8 cellular contexts compared by ENCODE assay signal in the genomic region with DNA sequence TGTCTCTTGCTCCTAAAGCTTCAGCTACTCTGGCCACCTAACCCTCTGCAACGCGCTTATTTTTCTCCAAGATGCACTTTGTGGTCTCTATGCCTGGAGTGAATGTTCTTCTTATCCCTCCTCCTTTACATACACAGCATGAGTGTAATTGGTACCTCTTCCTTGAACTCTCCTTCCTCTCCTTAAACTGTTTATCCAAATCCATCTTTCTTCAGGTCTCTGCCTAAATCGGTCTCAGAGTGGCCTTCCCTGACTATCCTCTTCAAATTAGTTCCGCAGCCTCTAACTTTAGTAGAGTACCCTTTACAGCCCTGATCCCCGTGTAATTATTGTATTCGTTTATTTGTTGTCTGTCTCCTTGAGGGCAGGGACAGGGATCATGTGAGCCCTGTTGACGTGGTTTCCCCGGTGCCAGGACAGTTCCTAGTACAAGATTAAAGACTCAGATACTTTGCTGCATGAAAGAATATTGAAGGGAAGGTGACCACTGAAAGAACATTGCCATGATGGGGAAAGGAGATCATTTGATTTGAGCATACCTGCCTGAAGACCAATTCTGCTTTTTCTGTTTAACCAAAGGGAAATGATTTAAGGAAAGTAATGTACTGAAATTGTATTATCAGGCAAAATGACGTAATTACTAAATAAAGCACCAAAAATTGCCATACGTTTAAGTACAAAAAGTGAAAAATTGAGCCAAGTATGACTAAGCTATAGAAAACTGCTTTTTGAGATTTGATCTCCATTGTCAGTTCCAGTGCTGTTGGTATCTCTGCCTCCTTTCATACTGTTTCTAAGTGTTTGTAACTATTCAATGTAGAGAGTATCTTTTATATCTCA. TPM values are rescaled to one million over a fixed set of nuclear protein-coding genes. Genes with fewer than 3 reads are reported as not detected.
DNase-seq lines count a peak whose midpoint lies in the region; ATAC-seq and TF ChIP-seq lines count a peak whose summit lies in the region.

No MANE protein-coding gene starts in this region.

- peaks cover 40% of the 10 kb centered on the region for H3K4me1 Mint-ChIP-seq in chondrocyte (ENCODE audit: low read depth)

- H3K4me2 ChIP-seq in OCI-LY7 (ENCODE audit: low read length) = peak overlapping the region; percentile 82
- peak overlapping the region; percentile 60 for H3K4me2 ChIP-seq in mesenchymal stem cell (ENCODE audit: low read length, poor library complexity, severe bottlenecking)

- H3K27ac ChIP-seq in OCI-LY7 (ENCODE audit: low read depth, low read length, poor library complexity, severe bottlenecking) (peak overlapping the region; percentile 89), mesenchymal stem cell (ENCODE audit: low read length, poor library complexity, severe bottlenecking) (peak overlapping the region; percentile 81), upper lobe of right lung (peak overlapping the region; percentile 90)

- H3K27me3 Mint-ChIP-seq in chondrocyte (ENCODE audit: low read depth) = no peaks in the 10 kb centered on the region

- H2AFZ ChIP-seq in OCI-LY7 (ENCODE audit: low read length) (no peak overlapping the region), mesenchymal stem cell (ENCODE audit: low read depth, low read length) (no peak overlapping the region)

- peaks cover 2% of the 10 kb centered on the region for H3K36me3 Mint-ChIP-seq in chondrocyte (ENCODE audit: low read depth)

- H3K27me3 ChIP-seq in mesenchymal stem cell (ENCODE audit: control insufficient read depth in 1 of 2, insufficient read depth in 1 of 2, low read length in 2 of 2) = no peaks in the 10 kb centered on the region
- H3K27me3 ChIP-seq in upper lobe of right lung = no peaks in the 10 kb centered on the region

- peak overlapping the region; percentile 100 for H3K9ac ChIP-seq in mesenchymal stem cell (ENCODE audit: low read length)

- no peak overlapping the region for H3K18ac ChIP-seq in mesenchymal stem cell (ENCODE audit: low read depth in 1 of 2, low read length in 2 of 2)

- H3K9me3 ChIP-seq in OCI-LY7 (ENCODE audit: low read length) (no peaks in the 10 kb centered on the region), mesenchymal stem cell (ENCODE audit: control insufficient read depth, low read length) (no peaks in the 10 kb centered on the region), upper lobe of right lung (no peaks in the 10 kb centered on the region)

- no peak for TF ChIP-seq CTCF in OCI-LY7 (conservative IDR thresholded peaks at IDR 0.05; ENCODE audit: low read length)
- TF ChIP-seq CTCF in chondrocyte (IDR thresholded peaks at IDR 0.05) = no peak
- TF ChIP-seq CTCF in upper lobe of right lung (IDR thresholded peaks at IDR 0.05) = no peak

- H3K4ac ChIP-seq in mesenchymal stem cell (ENCODE audit: low read depth in 1 of 2, low read length in 2 of 2) = peak overlapping the region in 1 of 2 experiments; percentile 64

- peak overlapping the region; percentile 99 for H3K4me3 Mint-ChIP-seq in chondrocyte (ENCODE audit: unreplicated experiment)

- TSS peak; percentile 66 for BruUV-seq in OCI-LY7 (replicated peaks; lab: Mats Ljungman, UMichigan)

- no peak overlapping the region for H3K23ac ChIP-seq in mesenchymal stem cell (ENCODE audit: low read length in 2 of 2)

- CTCF ChIA-PET in OCI-LY7 (lab: Charles Lee; ENCODE audit: unreplicated experiment) = no interaction called here

- H3K36me3 ChIP-seq in OCI-LY7 (ENCODE audit: insufficient read depth, low read length) (peaks cover 71% of the 10 kb centered on the region), mesenchymal stem cell (ENCODE audit: control insufficient read depth in 1 of 2, insufficient read depth in 2 of 2, low read depth in 1 of 2, low read length in 2 of 2) (peaks cover 5 to 31% of the 10 kb centered on the region in 2 experiments), upper lobe of right lung (peaks cover 22% of the 10 kb centered on the region)

- POLR2A ChIA-PET in OCI-LY7 (lab: Charles Lee) = interaction anchor here (0.6 to 1.8 kb wide), 6 partner anchors 11 to 101 kb away, joined by 3 to 5 read pairs (median 4); a partner anchor contains a TSS

- H2BK12ac ChIP-seq in mesenchymal stem cell (ENCODE audit: low read length in 2 of 2) = no peak overlapping the region

- no peak overlapping the region for H2AK5ac ChIP-seq in mesenchymal stem cell (ENCODE audit: low read length, severe bottlenecking)

- H4K8ac ChIP-seq in mesenchymal stem cell (ENCODE audit: low read length) = no peak overlapping the region

- intact Hi-C loops in OCI-LY7 (cut with micrococcal nuclease; ENCODE audit: unreplicated experiment) (loop anchor here (2.0 to 5.0 kb wide), 3 partner anchors 87 to 353 kb away; a partner anchor contains a TSS), upper lobe of right lung (cut with DNase I) (no loop called here)

- no peak overlapping the region for H3K14ac ChIP-seq in mesenchymal stem cell (ENCODE audit: low read length in 2 of 2)

- no peak overlapping the region for H4K91ac ChIP-seq in mesenchymal stem cell (ENCODE audit: low read length)

- H3K4me1 ChIP-seq in OCI-LY7 (ENCODE audit: insufficient read depth, low read length, poor library complexity, severe bottlenecking) = peaks cover 31% of the 10 kb centered on the region
- H3K4me1 ChIP-seq in mesenchymal stem cell (ENCODE audit: control insufficient read depth, insufficient read depth, low read depth, low read length) = peaks cover 1% of the 10 kb centered on the region
- H3K4me1 ChIP-seq in upper lobe of right lung = peaks cover 29% of the 10 kb centered on the region

- no peak overlapping the region for H2BK15ac ChIP-seq in mesenchymal stem cell (ENCODE audit: low read depth, poor library complexity, severe bottlenecking)

- H3K4me3 ChIP-seq in OCI-LY7 (ENCODE audit: low read depth, low read length, poor library complexity, severe bottlenecking) (peak overlapping the region; percentile 93), mesenchymal stem cell (ENCODE audit: insufficient read depth in 1 of 2, low read depth in 1 of 2, low read length in 2 of 2) (peak overlapping the region in 1 of 2 experiments; percentile 99), upper lobe of right lung (peak overlapping the region; percentile 95)

- H3K79me2 ChIP-seq in OCI-LY7 (ENCODE audit: insufficient read depth, low read depth, low read length) = peaks cover 94% of the 10 kb centered on the region

- H2BK5ac ChIP-seq in mesenchymal stem cell (ENCODE audit: low read depth, low read length, poor library complexity, severe bottlenecking) = no peak overlapping the region

- peak; percentile 28 for DNase-seq in SIG-M5 treated with dmso at 0.1 percent for 504 hours (lab: John Stamatoyannopoulos, UW; ENCODE audit: unreplicated experiment)
- DNase-seq in SIG-M5 (lab: John Stamatoyannopoulos, UW) = no peak
- peak; percentile 22 for DNase-seq in OCI-LY7 (ENCODE audit: low spot score)
- DNase-seq in chondrocyte (ENCODE audit: low spot score) = no peak
- DNase-seq in mesenchymal stem cell = peak; percentile 90
- DNase-seq in upper lobe of right lung = no peak
- DNase-seq in stimulated activated CD4-positive, alpha-beta T cell treated with anti-CD3 and anti-CD28 coated beads, Interleukin-12 subunit alpha, Interleukin-12 subunit beta, amount 100 ng/mL, for 4 hours = no peak
- no peak for DNase-seq in GM19238 (ENCODE audit: insufficient read length, low spot score)

- no peaks in the 10 kb centered on the region for H3K9me3 Mint-ChIP-seq in chondrocyte (ENCODE audit: low read depth)

- H3K27ac Mint-ChIP-seq in chondrocyte (ENCODE audit: unreplicated experiment) = peak overlapping the region; percentile 89

- no peak overlapping the region for H2BK120ac ChIP-seq in mesenchymal stem cell (ENCODE audit: low read depth, low read length)

- WGBS in mesenchymal stem cell = 4% methylated on average over 8 of the region's 10 CpGs

- H4K20me1 ChIP-seq in OCI-LY7 (ENCODE audit: insufficient read depth, low read length) = peaks cover 28% of the 10 kb centered on the region

- H3K9me2 ChIP-seq in OCI-LY7 (ENCODE audit: insufficient read depth, low read length) = no peaks in the 10 kb centered on the region

- no peak for ATAC-seq in upper lobe of right lung

- H3K79me1 ChIP-seq in mesenchymal stem cell (replicated peaks; ENCODE audit: low read length, poor library complexity, severe bottlenecking) = peaks cover 5% of the 10 kb centered on the region

RNA-seq across cellular contexts. Expression of a gene that starts 1.2 kb away (rescaled TPM):
- 67.8 and 71.6 TPM in 2 replicates for total RNA-seq in OCI-LY7 (2014; rRNA removed; shearing (Covaris generic))
- total RNA-seq in OCI-LY7 (2022) (92.2 and 94.2 TPM in 2 replicates), chondrocyte (32.3 to 46.2 TPM (median 32.4 TPM) in 3 replicates), upper lobe of right lung (30.9 TPM)
- 36.3 TPM for polyA plus RNA-seq in mesenchymal stem cell (2013, experiment 1 of 2)
- polyA plus RNA-seq in mesenchymal stem cell (2013, experiment 2 of 2) = 36.6 TPM

RNA-seq across cellular contexts. Expression of a gene that starts 1.7 kb away (rescaled TPM):
- 23.3 and 31.4 TPM in 2 replicates for total RNA-seq in OCI-LY7 (2014; rRNA removed; shearing (Covaris generic))
- total RNA-seq in OCI-LY7 (2022) (32.4 and 33.0 TPM in 2 replicates), chondrocyte (9.5 to 14.6 TPM (median 10.0 TPM) in 3 replicates), upper lobe of right lung (13.8 TPM)
- 3.4 TPM for polyA plus RNA-seq in mesenchymal stem cell (2013, experiment 1 of 2)
- 3.1 TPM for polyA plus RNA-seq in mesenchymal stem cell (2013, experiment 2 of 2)

RNA-seq across cellular contexts. Expression of a gene that starts 37.8 kb away (rescaled TPM):
- 0.25 and 1.2 TPM in 2 replicates for total RNA-seq in OCI-LY7 (2014; rRNA removed; shearing (Covaris generic))
- total RNA-seq in OCI-LY7 (2022) (0.48 TPM in 1 of 2 replicates, not detected in the other), chondrocyte (4.1 to 8.6 TPM (median 5.0 TPM) in 3 replicates), upper lobe of right lung (1.0 TPM)
- polyA plus RNA-seq in mesenchymal stem cell (2013, experiment 1 of 2) = 0.47 TPM
- polyA plus RNA-seq in mesenchymal stem cell (2013, experiment 2 of 2) = 0.34 TPM

Comparison
In these comparisons a context has a peak if more than half of its experiments do, and no peak if none do; other contexts are left out.
1. DNase-seq: peak in SIG-M5 treated with dmso at 0.1 percent for 504 hours (single experiment), OCI-LY7 (single experiment) and mesenchymal stem cell (single experiment); none in SIG-M5 (single experiment), chondrocyte (single experiment), upper lobe of right lung (single experiment), stimulated activated CD4-positive, alpha-beta T cell treated with anti-CD3 and anti-CD28 coated beads, Interleukin-12 subunit alpha, Interleukin-12 subunit beta, amount 100 ng/mL, for 4 hours (single experiment) and GM19238 (single experiment).
2. Peak in every context shown above with its lines, with median percentiles within 50 percentile points of each other: H3K27ac ChIP-seq.